8 cellular contexts compared by ENCODE assay signal in genomic region chr14:21990116-21990515, GRCh38.
DNase-seq lines count a peak whose midpoint lies in the region; ATAC-seq, FAIRE-seq and TF ChIP-seq lines count a peak whose summit lies in the region.

No MANE protein-coding gene starts in this region.

- intact Hi-C loops in colonic mucosa (cut with DNase I): no loop called here

- H3K27ac ChIP-seq in gastroesophageal sphincter (no peak overlapping the region), colonic mucosa (no peak overlapping the region)

- FAIRE-seq in A204.1 (lab: Jason Lieb, UNC) (peak; percentile 80), TTC549 (lab: Jason Lieb, UNC) (peak; percentile 67)

- H3K4me3 ChIP-seq in gastroesophageal sphincter (no peak overlapping the region), colonic mucosa (no peak overlapping the region)

- no peak for ATAC-seq in gastroesophageal sphincter
- no peak for ATAC-seq in GM19463 (IDR thresholded peaks at IDR 0.05; ENCODE audit: unreplicated experiment)
- ATAC-seq in HG02798 (IDR thresholded peaks at IDR 0.05; ENCODE audit: poor library complexity, unreplicated experiment): no peak

- no peak for TF ChIP-seq EP300 in gastroesophageal sphincter (IDR thresholded peaks at IDR 0.05)

- H3K36me3 ChIP-seq in gastroesophageal sphincter: no peaks in the 10 kb centered on the region
- H3K36me3 ChIP-seq in colonic mucosa: no peaks in the 10 kb centered on the region

- TF ChIP-seq POLR2A in gastroesophageal sphincter (IDR thresholded peaks at IDR 0.05): no peak

- no peaks in the 10 kb centered on the region for H3K9me3 ChIP-seq in gastroesophageal sphincter
- no peaks in the 10 kb centered on the region for H3K9me3 ChIP-seq in colonic mucosa

- 4% methylated on average over 2 of the region's 2 CpGs for WGBS in gastroesophageal sphincter (ENCODE audit: low coverage in 1 of 2), 2 donors

- TF ChIP-seq CTCF in GM12874 (IDR thresholded peaks at IDR 0.05; ENCODE audit: insufficient read depth, low read depth, low read length): peak; percentile 39; the same call in 1 of the 2 replicates
- TF ChIP-seq CTCF in gastroesophageal sphincter (IDR thresholded peaks at IDR 0.05): peak in 3 of 4 experiments; percentile 13 to 47 (median 37)
- TF ChIP-seq CTCF in colonic mucosa (IDR thresholded peaks at IDR 0.05): no peak

- DNase-seq in T-helper 9 cell (no peak), colonic mucosa (no peak)

- peaks cover 13% of the 10 kb centered on the region for H3K27me3 ChIP-seq in gastroesophageal sphincter
- H3K27me3 ChIP-seq in colonic mucosa: no peaks in the 10 kb centered on the region

- H3K4me1 ChIP-seq in gastroesophageal sphincter (no peaks in the 10 kb centered on the region), colonic mucosa (no peaks in the 10 kb centered on the region)

- no peak overlapping the region for H3K9ac ChIP-seq in colonic mucosa (ENCODE audit: low read depth in 2 of 2, low read length in 2 of 2)
